ENCODE assay signal across 15 cellular contexts in the genomic region with DNA sequence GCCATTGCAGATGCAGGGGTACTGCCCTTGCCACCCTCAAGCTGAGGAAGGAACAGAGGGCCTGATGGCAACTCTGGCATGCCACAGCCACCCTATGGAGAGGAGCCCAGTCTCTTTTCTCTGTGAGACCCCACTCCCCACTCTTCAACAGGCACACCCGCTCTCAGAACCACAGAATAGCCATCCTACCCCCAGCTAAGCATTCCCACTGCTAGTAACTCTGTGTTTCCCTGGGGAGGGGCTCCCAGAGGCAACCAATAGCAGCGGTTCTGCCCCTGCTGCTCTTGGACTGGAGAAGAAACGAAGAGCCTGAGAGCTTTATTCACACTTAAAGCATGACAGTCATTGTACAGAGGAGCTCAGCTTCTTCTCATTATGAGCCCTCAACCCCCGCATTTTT.
"Had no signal": no experiment of that assay in that cellular context is flagged by ENCODE, and none has a peak within 500 bp of the region (broad histone marks: within the 10 kb centered on the region; RNA-seq: fewer than 3 reads in every experiment).

No MANE protein-coding gene starts in this region.

- H3K36me3 ChIP-seq: breast epithelium, right lobe of liver, thoracic aorta had no signal

- ATAC-seq: activated CD4-positive, CD25-positive, alpha-beta regulatory T cell treated with anti-CD3 and anti-CD28 coated beads, Interleukin-2, amount 50 U/mL, for 24 hours; activated naive CD8-positive, alpha-beta T cell treated with anti-CD3 and anti-CD28 coated beads, Interleukin-2, amount 50 U/mL, for 24 hours; left ventricle myocardium superior; natural killer cell treated with Interleukin-12 subunit alpha and Interleukin-12 subunit beta and Interleukin-15 and Interleukin-18, amount 100 ng/mL, for 72 hours had no signal

- H3K9me3 ChIP-seq: breast epithelium, right lobe of liver, thoracic aorta had no signal

- H2AFZ ChIP-seq: hepatocyte had no signal

- H3K27ac ChIP-seq: breast epithelium, hepatocyte, right lobe of liver, thoracic aorta had no signal

- H3K4me1 ChIP-seq: breast epithelium had no signal

- H3K4me2 ChIP-seq: hepatocyte had no signal

- H3K4me3 ChIP-seq: breast epithelium, hepatocyte, right lobe of liver, thoracic aorta had no signal

- H3K27me3 ChIP-seq: breast epithelium, hepatocyte, right lobe of liver had no signal

- FAIRE-seq: endometrium, keratinocyte had no signal

- DNase-seq: activated CD4-positive, alpha-beta T cell treated with anti-CD3 and anti-CD28 coated beads, Interleukin-2, amount 50 U/mL, for 1 hour; activated CD8-positive, alpha-beta memory T cell treated with anti-CD3 and anti-CD28 coated beads for 24 hours; activated naive CD4-positive, alpha-beta T cell; activated naive CD8-positive, alpha-beta T cell treated with anti-CD3 and anti-CD28 coated beads, Interleukin-2, amount 50 U/mL, for 24 hours; aorta; left ventricle myocardium superior; right lobe of liver; SW 1271 had no signal
